28 cellular contexts compared by ENCODE assay signal in the genomic region with DNA sequence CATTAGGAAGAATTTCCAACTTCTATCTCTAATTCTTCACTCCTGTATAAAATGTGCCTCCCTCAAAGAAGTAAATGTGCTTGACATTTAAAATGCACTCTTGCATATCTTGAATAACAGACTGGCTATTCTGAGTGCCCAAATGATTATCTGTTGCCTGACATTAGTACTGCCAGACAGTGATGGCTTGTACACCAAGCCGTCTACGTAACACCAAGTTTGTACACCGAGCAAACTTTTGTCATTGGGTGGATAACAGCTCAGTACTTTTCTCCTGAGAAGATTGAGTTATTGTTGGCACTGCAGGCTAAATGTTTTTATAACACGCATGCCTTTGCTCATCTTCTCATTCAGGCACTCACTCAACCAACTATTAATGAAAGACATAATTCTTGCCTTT.
"Had no signal": no experiment of that assay in that cellular context is flagged by ENCODE, and none has a peak within 500 bp of the region (broad histone marks: within the 10 kb centered on the region; RNA-seq: fewer than 3 reads in every experiment).

No MANE protein-coding gene starts in this region.

- DNase-seq: central memory CD4-positive, alpha-beta T cell; colonic mucosa; dermis blood vessel endothelial cell; effector memory CD4-positive, alpha-beta T cell; foreskin melanocyte; glutamatergic neuron; kidney; left colon; mucosa of descending colon; naive B cell; pancreas; sigmoid colon; stimulated activated CD4-positive, alpha-beta T cell treated with anti-CD3 and anti-CD28 coated beads, Interleukin-2, amount 100 ng/mL, for 24 hours; stimulated activated CD4-positive, alpha-beta T cell treated with anti-CD3 and anti-CD28 coated beads, Interleukin-4, amount 100 ng/mL, for 24 hours; stimulated activated naive CD4-positive, alpha-beta T cell treated with Interleukin-2 at 50 U/mL for 16 hours; stomach; tibial artery; upper lobe of left lung had no signal

- ATAC-seq: left colon; mucosa of descending colon; natural killer cell treated with Interleukin-12 subunit alpha and Interleukin-12 subunit beta and Interleukin-15 and Interleukin-18, amount 100 ng/mL, for 72 hours; pancreas; stimulated activated effector memory CD8-positive, alpha-beta T cell treated with anti-CD3 and anti-CD28 coated beads, Interleukin-12 subunit alpha, Interleukin-12 subunit beta, amount 100 ng/mL, for 72 hours had no signal

- H3K4me1 ChIP-seq: colonic mucosa, tibial artery had no signal

- H3K27me3 ChIP-seq: colonic mucosa, esophagus muscularis mucosa, neutrophil, pancreas, sigmoid colon, stomach, tibial artery, upper lobe of left lung had no signal

- H3K36me3 ChIP-seq: colonic mucosa, esophagus muscularis mucosa, neutrophil, pancreas, sigmoid colon, stomach, tibial artery, upper lobe of left lung had no signal

- FAIRE-seq: endothelial cell of umbilical vein, kidney, pancreas, urothelium cell line had no signal

- H3K9me3 ChIP-seq: colonic mucosa, esophagus muscularis mucosa, mucosa of descending colon, neutrophil, pancreas, sigmoid colon, stomach, upper lobe of left lung had no signal

- H3K36me3 Mint-ChIP-seq: memory B cell; naive B cell; natural killer cell treated with Interleukin-12 subunit alpha and Interleukin-12 subunit beta and Interleukin-15 and Interleukin-18, amount 100 ng/mL, for 72 hours; stimulated activated effector memory CD8-positive, alpha-beta T cell treated with anti-CD3 and anti-CD28 coated beads, Interleukin-12 subunit alpha, Interleukin-12 subunit beta, amount 100 ng/mL, for 72 hours had no signal

- H3K4me1 Mint-ChIP-seq: memory B cell; naive B cell; stimulated activated effector memory CD8-positive, alpha-beta T cell treated with anti-CD3 and anti-CD28 coated beads, Interleukin-12 subunit alpha, Interleukin-12 subunit beta, amount 100 ng/mL, for 72 hours had no signal

- H3K9me3 Mint-ChIP-seq: memory B cell had no signal

- H3K4me3 ChIP-seq: colonic mucosa, esophagus muscularis mucosa, lung, mucosa of descending colon, pancreas, sigmoid colon, stomach, tibial artery, upper lobe of left lung had no signal

- H3K4me3 Mint-ChIP-seq: memory B cell; mesothelial cell of epicardium; naive B cell; natural killer cell treated with Interleukin-12 subunit alpha and Interleukin-12 subunit beta and Interleukin-15 and Interleukin-18, amount 100 ng/mL, for 72 hours; neural crest cell; stimulated activated effector memory CD8-positive, alpha-beta T cell treated with anti-CD3 and anti-CD28 coated beads, Interleukin-12 subunit alpha, Interleukin-12 subunit beta, amount 100 ng/mL, for 72 hours had no signal

- H3K27ac ChIP-seq: colonic mucosa, esophagus muscularis mucosa, neutrophil, sigmoid colon, stomach, tibial artery had no signal

- H3K27ac Mint-ChIP-seq: memory B cell; mesothelial cell of epicardium; naive B cell; natural killer cell treated with Interleukin-12 subunit alpha and Interleukin-12 subunit beta and Interleukin-15 and Interleukin-18, amount 100 ng/mL, for 72 hours; stimulated activated effector memory CD8-positive, alpha-beta T cell treated with anti-CD3 and anti-CD28 coated beads, Interleukin-12 subunit alpha, Interleukin-12 subunit beta, amount 100 ng/mL, for 72 hours had no signal
